ENCODE assay signal across 9 cellular contexts in genomic region chr17:6556121-6557039, GRCh38. TPM values are rescaled to one million over a fixed set of nuclear protein-coding genes. Genes with fewer than 3 reads are reported as not detected.
A peak's percentile ranks its signal among the peaks of the same experiment; 100 is the strongest.
DNase-seq lines count a peak whose midpoint lies in the region; ATAC-seq and TF ChIP-seq lines count a peak whose summit lies in the region.
"Had no signal": no experiment of that assay in that cellular context is flagged by ENCODE, and none has a peak within 500 bp of the region (broad histone marks: within the 10 kb centered on the region; RNA-seq: fewer than 3 reads in every experiment).

PITPNM3 (minus strand) TSS chr17:6556555; CDS start chr17:6556406, 149 bp downstream.

- no peaks in the 10 kb centered on the region for H3K9me3 ChIP-seq in GM23248 (ENCODE audit: low read depth)
- no peaks in the 10 kb centered on the region for H3K9me3 ChIP-seq in psoas muscle
- no peaks in the 10 kb centered on the region for H3K9me3 ChIP-seq in Karpas-422 (ENCODE audit: low read length)
- H3K9me3 ChIP-seq: neutrophil had no signal

- H3K27me3 ChIP-seq in GM23248 (replicated peaks; ENCODE audit: insufficient read depth) = no peaks in the 10 kb centered on the region
- peaks cover 0 to 59% (median 9%) of the 10 kb centered on the region in 3 donors for H3K27me3 ChIP-seq in psoas muscle (ENCODE audit: insufficient read depth in 3 of 3, low read length in 2 of 3)
- H3K27me3 ChIP-seq in Karpas-422 (ENCODE audit: low read length) = no peaks in the 10 kb centered on the region

- intact Hi-C loops in psoas muscle (cut with DNase I) = no loop called here

- DNase-seq in GM23248 = peak; percentile 58
- DNase-seq in WTC11 (ENCODE audit: low spot score) = peak; percentile 42
- peak; percentile 50 for DNase-seq in glutamatergic neuron
- no peak for DNase-seq in psoas muscle
- no peak for DNase-seq in DMS114 treated with DMSO at 0.1 percent for 48 hours (lab: John Stamatoyannopoulos, UW; ENCODE audit: unreplicated experiment)
- no peak for DNase-seq in NCI-H1436 treated with DMSO at 0.1 percent for 48 hours (lab: John Stamatoyannopoulos, UW)
- DNase-seq in Karpas-422 = no peak
- no peak for DNase-seq in KBM-7

- H4K20me1 ChIP-seq in GM23248 (ENCODE audit: insufficient read depth) (no peaks in the 10 kb centered on the region), Karpas-422 (ENCODE audit: insufficient read depth, low read depth, low read length) (peaks cover 10% of the 10 kb centered on the region; the same call in 1 of the 2 replicates)

- peaks cover 28% of the 10 kb centered on the region for H3K4me1 Mint-ChIP-seq in WTC11
- H3K4me1 Mint-ChIP-seq in glutamatergic neuron (ENCODE audit: low read depth, unreplicated experiment) = peaks cover 4% of the 10 kb centered on the region

- H3K27ac ChIP-seq in GM23248 = no peak within 1 kb of the TSS
- H3K27ac ChIP-seq in psoas muscle = no peak within 1 kb of the TSS
- no peak within 1 kb of the TSS for H3K27ac ChIP-seq in Karpas-422 (ENCODE audit: low read length)
- H3K27ac ChIP-seq: neutrophil had no signal

- no peaks in the 10 kb centered on the region for H3K36me3 Mint-ChIP-seq in WTC11
- H3K36me3 Mint-ChIP-seq in glutamatergic neuron (ENCODE audit: unreplicated experiment) = no peaks in the 10 kb centered on the region

- peak within 1 kb of the TSS; percentile 78 for H3K4me3 Mint-ChIP-seq in WTC11
- peak within 1 kb of the TSS; percentile 76 for H3K4me3 Mint-ChIP-seq in glutamatergic neuron (ENCODE audit: unreplicated experiment)

- WGBS in GM23248 (ENCODE audit: low coverage in 1 of 2, low lambda C conversion rate in 2 of 2, missing lambda C conversion rate in 2 of 2), 2 experiments = 4 to 7% methylated on average over 23 to 51 of the region's 122 CpGs
- 3 to 31% (median 4%) methylated on average over 18 to 122 of the region's 122 CpGs for WGBS in psoas muscle, 3 donors

- CTCF ChIA-PET in WTC11 (lab: Charles Lee) = interaction anchor here (1.6 to 1.7 kb wide), 2 partner anchors 61 to 84 kb away, joined by 6 to 12 read pairs; no protein-coding TSS in a partner anchor

- no peaks in the 10 kb centered on the region; the same call in 1 of the 2 replicates for H3F3A ChIP-seq in GM23248 (ENCODE audit: insufficient read depth)

- H2AFZ ChIP-seq in GM23248 (peak within 1 kb of the TSS; percentile 55), Karpas-422 (ENCODE audit: low read length) (no peak within 1 kb of the TSS)

- H3K9me3 Mint-ChIP-seq in WTC11 (no peaks in the 10 kb centered on the region), glutamatergic neuron (ENCODE audit: unreplicated experiment) (peaks cover 8% of the 10 kb centered on the region)

- H3K4me3 ChIP-seq in GM23248 (peak within 1 kb of the TSS; percentile 72), psoas muscle (peak within 1 kb of the TSS; percentile 66), Karpas-422 (ENCODE audit: low read length) (no peak within 1 kb of the TSS)

- H3K4me1 ChIP-seq in GM23248 (ENCODE audit: insufficient read depth) (0 out of 2 replicates have a peak, but pooled peaks cover 3% of the 10 kb centered on the region), psoas muscle (no peaks in the 10 kb centered on the region), Karpas-422 (ENCODE audit: low read length) (no peaks in the 10 kb centered on the region)

- peak within 1 kb of the TSS; percentile 62 for H3K9ac ChIP-seq in GM23248
- H3K9ac ChIP-seq in Karpas-422 (ENCODE audit: low read length) = no peak within 1 kb of the TSS

- H3K79me2 ChIP-seq in GM23248 (ENCODE audit: insufficient read depth) = no peaks in the 10 kb centered on the region
- H3K79me2 ChIP-seq in Karpas-422 (ENCODE audit: low read length) = no peaks in the 10 kb centered on the region

- H3K4me2 ChIP-seq in GM23248 (ENCODE audit: unreplicated experiment) (peak within 1 kb of the TSS; percentile 90), Karpas-422 (ENCODE audit: low read depth, low read length, poor library complexity, severe bottlenecking) (no peak within 1 kb of the TSS)

- H3K36me3 ChIP-seq in GM23248 (ENCODE audit: low read depth) = no peaks in the 10 kb centered on the region
- no peaks in the 10 kb centered on the region for H3K36me3 ChIP-seq in psoas muscle (ENCODE audit: insufficient read depth in 1 of 2, low read depth in 1 of 2)
- H3K36me3 ChIP-seq in Karpas-422 (ENCODE audit: insufficient read depth, low read length) = no peaks in the 10 kb centered on the region
- H3K36me3 ChIP-seq: neutrophil had no signal

- peak; percentile 27 for ATAC-seq in WTC11
- peak in 2 of 4 donors; percentile 14 to 28 for ATAC-seq in psoas muscle

- TF ChIP-seq CTCF in WTC11 (IDR thresholded peaks at IDR 0.05) = no peak
- TF ChIP-seq CTCF in glutamatergic neuron (IDR thresholded peaks at IDR 0.05; ENCODE audit: partially characterized antibody, unreplicated experiment) = no peak
- no peak for TF ChIP-seq CTCF in psoas muscle (IDR thresholded peaks at IDR 0.05)

- POLR2A ChIA-PET in WTC11 (lab: Charles Lee) = no interaction called here

- in situ Hi-C loops in GM23248 (cut with MboI) (no loop called here), KBM-7 (cut with MboI; ENCODE audit: low pct_unique_long_range_greater_than_20kb, low sequenced_read_pairs) (no loop called here)

- H3K27ac Mint-ChIP-seq in WTC11 (no peak within 1 kb of the TSS), glutamatergic neuron (ENCODE audit: unreplicated experiment) (no peak within 1 kb of the TSS)

- H3K9me2 ChIP-seq in GM23248 (ENCODE audit: insufficient read depth) (no peaks in the 10 kb centered on the region), Karpas-422 (replicated peaks; ENCODE audit: insufficient read depth, low read length) (no peaks in the 10 kb centered on the region)

- H3K27me3 Mint-ChIP-seq in WTC11 (ENCODE audit: low read depth) (peaks cover 60% of the 10 kb centered on the region), glutamatergic neuron (ENCODE audit: unreplicated experiment) (peaks cover 20% of the 10 kb centered on the region)

TF ChIP-seq in WTC11, 78 proteins besides CTCF, POLR2A, EP300 and RAD21 (continues in another document):
- TF ChIP-seq ATF1 (CRISPR knock-in tag; IDR thresholded peaks at IDR 0.05) (no peak), ATF6 (CRISPR knock-in tag; IDR thresholded peaks at IDR 0.05) (no peak), ATF2 (CRISPR knock-in tag; IDR thresholded peaks at IDR 0.05; ENCODE audit: borderline replicate concordance, low read depth) (no peak), JAZF1 (CRISPR knock-in tag; IDR thresholded peaks at IDR 0.05) (no peak), CBFB (CRISPR knock-in tag; IDR thresholded peaks at IDR 0.05; ENCODE audit: low read depth) (no peak), TEAD4 (CRISPR knock-in tag; IDR thresholded peaks at IDR 0.05) (no peak), E2F1 (CRISPR knock-in tag; IDR thresholded peaks at IDR 0.05) (no peak), NR1H2 (CRISPR knock-in tag; IDR thresholded peaks at IDR 0.05) (no peak), MLX (CRISPR knock-in tag; IDR thresholded peaks at IDR 0.05) (no peak), GABPB1 (CRISPR knock-in tag; IDR thresholded peaks at IDR 0.05) (no peak)

RNA-seq across cellular contexts. Expression of gene PITPNM3, which starts in this region (rescaled TPM):
- 12.8 and 13.7 TPM in 2 replicates for total RNA-seq in GM23248 (2014; rRNA removed; shearing (Covaris generic))
- 6.5 and 6.9 TPM in 2 replicates for polyA plus RNA-seq in GM23248 (2016; fragmentation: Nextera tagmentation; extraction: Ambion mirVana)
- total RNA-seq in WTC11 (2021) = 2.1 to 2.8 TPM (median 2.3 TPM) in 3 replicates
- 1.4 TPM for total RNA-seq in glutamatergic neuron (ENCODE audit: unreplicated experiment)
- under 1 TPM; 0.32 to 0.65 (median 0.53) TPM for total RNA-seq in psoas muscle
- under 1 TPM; 0.08 to 0.31 (median 0.27) TPM for polyA plus RNA-seq in psoas muscle
- total RNA-seq in Karpas-422 (2014; rRNA removed; shearing (Covaris generic); ENCODE audit: low replicate concordance) = 0.04 and 0.43 TPM in 2 replicates

Comparison
In these comparisons a context has a peak if more than half of its experiments do, and no peak if none do; other contexts are left out.
1. DNase-seq: peak in GM23248 (single experiment), WTC11 (single experiment) and glutamatergic neuron (single experiment); none in psoas muscle (0 of 2), DMS114 treated with DMSO at 0.1 percent for 48 hours (single experiment), NCI-H1436 treated with DMSO at 0.1 percent for 48 hours (single experiment), Karpas-422 (single experiment) and KBM-7 (single experiment).